1 cellular context compared by ENCODE assay signal in the genomic region with DNA sequence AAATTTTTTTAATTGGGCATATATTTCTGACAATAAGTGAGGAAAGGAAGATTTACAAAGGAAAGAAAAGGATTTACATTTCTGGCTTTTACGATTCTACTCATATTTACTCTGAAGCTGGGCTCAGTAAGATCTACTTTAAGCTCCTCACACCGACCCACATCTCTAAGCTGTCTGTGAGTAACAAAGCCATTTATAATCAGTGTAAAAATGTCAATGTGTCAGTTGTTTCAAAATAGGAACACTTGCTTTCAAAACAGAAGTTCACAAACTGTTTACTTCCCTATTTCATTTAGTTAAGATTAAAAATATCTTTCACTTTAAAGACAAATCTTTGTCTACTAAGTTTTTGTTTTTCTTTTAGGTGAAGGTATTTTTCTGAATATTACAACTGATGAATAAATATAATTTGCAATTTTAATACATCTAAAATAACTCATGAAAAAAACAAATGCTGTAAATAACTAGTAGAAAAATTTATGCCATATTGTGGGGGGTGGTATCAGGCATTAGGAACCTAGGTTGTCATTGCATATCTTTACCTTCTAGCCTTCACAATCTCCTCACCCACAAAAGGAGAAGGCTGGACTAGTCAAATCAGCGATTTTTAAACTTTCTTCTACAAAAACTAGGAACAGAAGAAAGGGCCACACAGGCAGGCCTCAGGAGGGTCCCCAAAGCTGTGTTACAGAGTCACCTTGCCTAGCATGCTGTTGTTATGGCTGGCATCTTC.
TF ChIP-seq lines count a peak whose summit lies in the region.

No MANE protein-coding gene starts in this region.

TF ChIP-seq in GM12878, 131 proteins besides CTCF, POLR2A, EP300 and RAD21 (continues in another document):
- TF ChIP-seq ZNF24 (IDR thresholded peaks at IDR 0.05) (no peak), NFIC (IDR thresholded peaks at IDR 0.05; ENCODE audit: low read depth, low read length) (peak; percentile 72), CBX5 (IDR thresholded peaks at IDR 0.05; ENCODE audit: low read depth) (peak; percentile 44; the same call in 1 of the 2 replicates), SUZ12 (IDR thresholded peaks at IDR 0.05; ENCODE audit: unreplicated experiment) (no peak), MYC (IDR thresholded peaks at IDR 0.05; ENCODE audit: insufficient read depth, insufficient read length, insufficient replicate concordance, low read length, severe bottlenecking) (no peak), YBX1 (IDR thresholded peaks at IDR 0.05) (no peak), NFXL1 (IDR thresholded peaks at IDR 0.05; ENCODE audit: borderline replicate concordance) (no peak), NBN (IDR thresholded peaks at IDR 0.05) (0 out of 2 replicates have a peak, but pooled peaks have one; percentile 48), CHD4 (IDR thresholded peaks at IDR 0.05) (no peak; the same call in 1 of the 2 replicates), LARP7 (IDR thresholded peaks at IDR 0.05) (no peak), FOXK2 (IDR thresholded peaks at IDR 0.05) (no peak), BHLHE40 (IDR thresholded peaks at IDR 0.05; ENCODE audit: borderline replicate concordance in 1 of 2, low read depth in 2 of 2, low read length in 1 of 2) (0 out of 4 replicates have a peak, but pooled peaks of 1 of the 2 experiments have one; percentile 10), STAT1 (conservative IDR thresholded peaks at IDR 0.05) (no peak), ATF7 (IDR thresholded peaks at IDR 0.05; ENCODE audit: low read depth) (peak; percentile 44; the same call in 1 of the 2 replicates), SUPT20H (IDR thresholded peaks at IDR 0.05; ENCODE audit: borderline replicate concordance, control insufficient read depth, low read depth, low read length) (no peak), NFYA (IDR thresholded peaks at IDR 0.05; ENCODE audit: borderline replicate concordance, low read depth, low read length) (no peak), FOS (IDR thresholded peaks at IDR 0.05; ENCODE audit: borderline replicate concordance, extremely low read depth, insufficient read length) (no peak), MEF2B (IDR thresholded peaks at IDR 0.05; ENCODE audit: partially characterized antibody, poor library complexity, severe bottlenecking) (peak; percentile 83), HDAC6 (IDR thresholded peaks at IDR 0.05; ENCODE audit: unreplicated experiment) (no peak), BCL11A (IDR thresholded peaks at IDR 0.05; ENCODE audit: low read depth, low read length) (no peak)
- TF ChIP-seq, protein P1, sequence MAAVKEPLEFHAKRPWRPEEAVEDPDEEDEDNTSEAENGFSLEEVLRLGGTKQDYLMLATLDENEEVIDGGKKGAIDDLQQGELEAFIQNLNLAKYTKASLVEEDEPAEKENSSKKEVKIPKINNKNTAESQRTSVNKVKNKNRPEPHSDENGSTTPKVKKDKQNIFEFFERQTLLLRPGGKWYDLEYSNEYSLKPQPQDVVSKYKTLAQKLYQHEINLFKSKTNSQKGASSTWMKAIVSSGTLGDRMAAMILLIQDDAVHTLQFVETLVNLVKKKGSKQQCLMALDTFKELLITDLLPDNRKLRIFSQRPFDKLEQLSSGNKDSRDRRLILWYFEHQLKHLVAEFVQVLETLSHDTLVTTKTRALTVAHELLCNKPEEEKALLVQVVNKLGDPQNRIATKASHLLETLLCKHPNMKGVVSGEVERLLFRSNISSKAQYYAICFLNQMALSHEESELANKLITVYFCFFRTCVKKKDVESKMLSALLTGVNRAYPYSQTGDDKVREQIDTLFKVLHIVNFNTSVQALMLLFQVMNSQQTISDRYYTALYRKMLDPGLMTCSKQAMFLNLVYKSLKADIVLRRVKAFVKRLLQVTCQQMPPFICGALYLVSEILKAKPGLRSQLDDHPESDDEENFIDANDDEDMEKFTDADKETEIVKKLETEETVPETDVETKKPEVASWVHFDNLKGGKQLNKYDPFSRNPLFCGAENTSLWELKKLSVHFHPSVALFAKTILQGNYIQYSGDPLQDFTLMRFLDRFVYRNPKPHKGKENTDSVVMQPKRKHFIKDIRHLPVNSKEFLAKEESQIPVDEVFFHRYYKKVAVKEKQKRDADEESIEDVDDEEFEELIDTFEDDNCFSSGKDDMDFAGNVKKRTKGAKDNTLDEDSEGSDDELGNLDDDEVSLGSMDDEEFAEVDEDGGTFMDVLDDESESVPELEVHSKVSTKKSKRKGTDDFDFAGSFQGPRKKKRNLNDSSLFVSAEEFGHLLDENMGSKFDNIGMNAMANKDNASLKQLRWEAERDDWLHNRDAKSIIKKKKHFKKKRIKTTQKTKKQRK (IDR thresholded peaks at IDR 0.05; ENCODE audit: low read depth, low read length): no peak
- TF ChIP-seq, protein P2, sequence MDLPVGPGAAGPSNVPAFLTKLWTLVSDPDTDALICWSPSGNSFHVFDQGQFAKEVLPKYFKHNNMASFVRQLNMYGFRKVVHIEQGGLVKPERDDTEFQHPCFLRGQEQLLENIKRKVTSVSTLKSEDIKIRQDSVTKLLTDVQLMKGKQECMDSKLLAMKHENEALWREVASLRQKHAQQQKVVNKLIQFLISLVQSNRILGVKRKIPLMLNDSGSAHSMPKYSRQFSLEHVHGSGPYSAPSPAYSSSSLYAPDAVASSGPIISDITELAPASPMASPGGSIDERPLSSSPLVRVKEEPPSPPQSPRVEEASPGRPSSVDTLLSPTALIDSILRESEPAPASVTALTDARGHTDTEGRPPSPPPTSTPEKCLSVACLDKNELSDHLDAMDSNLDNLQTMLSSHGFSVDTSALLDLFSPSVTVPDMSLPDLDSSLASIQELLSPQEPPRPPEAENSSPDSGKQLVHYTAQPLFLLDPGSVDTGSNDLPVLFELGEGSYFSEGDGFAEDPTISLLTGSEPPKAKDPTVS (IDR thresholded peaks at IDR 0.05; ENCODE audit: low read depth, low read length): no peak
- TF ChIP-seq, protein P3, sequence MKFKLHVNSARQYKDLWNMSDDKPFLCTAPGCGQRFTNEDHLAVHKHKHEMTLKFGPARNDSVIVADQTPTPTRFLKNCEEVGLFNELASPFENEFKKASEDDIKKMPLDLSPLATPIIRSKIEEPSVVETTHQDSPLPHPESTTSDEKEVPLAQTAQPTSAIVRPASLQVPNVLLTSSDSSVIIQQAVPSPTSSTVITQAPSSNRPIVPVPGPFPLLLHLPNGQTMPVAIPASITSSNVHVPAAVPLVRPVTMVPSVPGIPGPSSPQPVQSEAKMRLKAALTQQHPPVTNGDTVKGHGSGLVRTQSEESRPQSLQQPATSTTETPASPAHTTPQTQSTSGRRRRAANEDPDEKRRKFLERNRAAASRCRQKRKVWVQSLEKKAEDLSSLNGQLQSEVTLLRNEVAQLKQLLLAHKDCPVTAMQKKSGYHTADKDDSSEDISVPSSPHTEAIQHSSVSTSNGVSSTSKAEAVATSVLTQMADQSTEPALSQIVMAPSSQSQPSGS (IDR thresholded peaks at IDR 0.05; ENCODE audit: low read length): peak; percentile 77
- TF ChIP-seq, protein P4, sequence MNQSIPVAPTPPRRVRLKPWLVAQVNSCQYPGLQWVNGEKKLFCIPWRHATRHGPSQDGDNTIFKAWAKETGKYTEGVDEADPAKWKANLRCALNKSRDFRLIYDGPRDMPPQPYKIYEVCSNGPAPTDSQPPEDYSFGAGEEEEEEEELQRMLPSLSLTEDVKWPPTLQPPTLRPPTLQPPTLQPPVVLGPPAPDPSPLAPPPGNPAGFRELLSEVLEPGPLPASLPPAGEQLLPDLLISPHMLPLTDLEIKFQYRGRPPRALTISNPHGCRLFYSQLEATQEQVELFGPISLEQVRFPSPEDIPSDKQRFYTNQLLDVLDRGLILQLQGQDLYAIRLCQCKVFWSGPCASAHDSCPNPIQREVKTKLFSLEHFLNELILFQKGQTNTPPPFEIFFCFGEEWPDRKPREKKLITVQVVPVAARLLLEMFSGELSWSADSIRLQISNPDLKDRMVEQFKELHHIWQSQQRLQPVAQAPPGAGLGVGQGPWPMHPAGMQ (IDR thresholded peaks at IDR 0.05; ENCODE audit: borderline replicate concordance): no peak
- TF ChIP-seq, protein P5, sequence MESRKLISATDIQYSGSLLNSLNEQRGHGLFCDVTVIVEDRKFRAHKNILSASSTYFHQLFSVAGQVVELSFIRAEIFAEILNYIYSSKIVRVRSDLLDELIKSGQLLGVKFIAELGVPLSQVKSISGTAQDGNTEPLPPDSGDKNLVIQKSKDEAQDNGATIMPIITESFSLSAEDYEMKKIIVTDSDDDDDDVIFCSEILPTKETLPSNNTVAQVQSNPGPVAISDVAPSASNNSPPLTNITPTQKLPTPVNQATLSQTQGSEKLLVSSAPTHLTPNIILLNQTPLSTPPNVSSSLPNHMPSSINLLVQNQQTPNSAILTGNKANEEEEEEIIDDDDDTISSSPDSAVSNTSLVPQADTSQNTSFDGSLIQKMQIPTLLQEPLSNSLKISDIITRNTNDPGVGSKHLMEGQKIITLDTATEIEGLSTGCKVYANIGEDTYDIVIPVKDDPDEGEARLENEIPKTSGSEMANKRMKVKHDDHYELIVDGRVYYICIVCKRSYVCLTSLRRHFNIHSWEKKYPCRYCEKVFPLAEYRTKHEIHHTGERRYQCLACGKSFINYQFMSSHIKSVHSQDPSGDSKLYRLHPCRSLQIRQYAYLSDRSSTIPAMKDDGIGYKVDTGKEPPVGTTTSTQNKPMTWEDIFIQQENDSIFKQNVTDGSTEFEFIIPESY (IDR thresholded peaks at IDR 0.05): no peak
- TF ChIP-seq, protein P6, sequence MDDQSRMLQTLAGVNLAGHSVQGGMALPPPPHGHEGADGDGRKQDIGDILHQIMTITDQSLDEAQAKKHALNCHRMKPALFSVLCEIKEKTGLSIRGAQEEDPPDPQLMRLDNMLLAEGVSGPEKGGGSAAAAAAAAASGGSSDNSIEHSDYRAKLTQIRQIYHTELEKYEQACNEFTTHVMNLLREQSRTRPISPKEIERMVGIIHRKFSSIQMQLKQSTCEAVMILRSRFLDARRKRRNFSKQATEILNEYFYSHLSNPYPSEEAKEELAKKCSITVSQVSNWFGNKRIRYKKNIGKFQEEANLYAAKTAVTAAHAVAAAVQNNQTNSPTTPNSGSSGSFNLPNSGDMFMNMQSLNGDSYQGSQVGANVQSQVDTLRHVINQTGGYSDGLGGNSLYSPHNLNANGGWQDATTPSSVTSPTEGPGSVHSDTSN (IDR thresholded peaks at IDR 0.05; ENCODE audit: insufficient replicate concordance, low read depth, low read length): peak; percentile 48
- TF ChIP-seq, protein P7, sequence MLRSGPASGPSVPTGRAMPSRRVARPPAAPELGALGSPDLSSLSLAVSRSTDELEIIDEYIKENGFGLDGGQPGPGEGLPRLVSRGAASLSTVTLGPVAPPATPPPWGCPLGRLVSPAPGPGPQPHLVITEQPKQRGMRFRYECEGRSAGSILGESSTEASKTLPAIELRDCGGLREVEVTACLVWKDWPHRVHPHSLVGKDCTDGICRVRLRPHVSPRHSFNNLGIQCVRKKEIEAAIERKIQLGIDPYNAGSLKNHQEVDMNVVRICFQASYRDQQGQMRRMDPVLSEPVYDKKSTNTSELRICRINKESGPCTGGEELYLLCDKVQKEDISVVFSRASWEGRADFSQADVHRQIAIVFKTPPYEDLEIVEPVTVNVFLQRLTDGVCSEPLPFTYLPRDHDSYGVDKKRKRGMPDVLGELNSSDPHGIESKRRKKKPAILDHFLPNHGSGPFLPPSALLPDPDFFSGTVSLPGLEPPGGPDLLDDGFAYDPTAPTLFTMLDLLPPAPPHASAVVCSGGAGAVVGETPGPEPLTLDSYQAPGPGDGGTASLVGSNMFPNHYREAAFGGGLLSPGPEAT (IDR thresholded peaks at IDR 0.05; ENCODE audit: low read depth): peak; percentile 23; the same call in 1 of the 2 replicates
- TF ChIP-seq, protein P8, sequence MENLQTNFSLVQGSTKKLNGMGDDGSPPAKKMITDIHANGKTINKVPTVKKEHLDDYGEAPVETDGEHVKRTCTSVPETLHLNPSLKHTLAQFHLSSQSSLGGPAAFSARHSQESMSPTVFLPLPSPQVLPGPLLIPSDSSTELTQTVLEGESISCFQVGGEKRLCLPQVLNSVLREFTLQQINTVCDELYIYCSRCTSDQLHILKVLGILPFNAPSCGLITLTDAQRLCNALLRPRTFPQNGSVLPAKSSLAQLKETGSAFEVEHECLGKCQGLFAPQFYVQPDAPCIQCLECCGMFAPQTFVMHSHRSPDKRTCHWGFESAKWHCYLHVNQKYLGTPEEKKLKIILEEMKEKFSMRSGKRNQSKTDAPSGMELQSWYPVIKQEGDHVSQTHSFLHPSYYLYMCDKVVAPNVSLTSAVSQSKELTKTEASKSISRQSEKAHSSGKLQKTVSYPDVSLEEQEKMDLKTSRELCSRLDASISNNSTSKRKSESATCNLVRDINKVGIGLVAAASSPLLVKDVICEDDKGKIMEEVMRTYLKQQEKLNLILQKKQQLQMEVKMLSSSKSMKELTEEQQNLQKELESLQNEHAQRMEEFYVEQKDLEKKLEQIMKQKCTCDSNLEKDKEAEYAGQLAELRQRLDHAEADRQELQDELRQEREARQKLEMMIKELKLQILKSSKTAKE (IDR thresholded peaks at IDR 0.05; ENCODE audit: low read depth, poor library complexity, severe bottlenecking): peak; percentile 42
- TF ChIP-seq, protein P9, sequence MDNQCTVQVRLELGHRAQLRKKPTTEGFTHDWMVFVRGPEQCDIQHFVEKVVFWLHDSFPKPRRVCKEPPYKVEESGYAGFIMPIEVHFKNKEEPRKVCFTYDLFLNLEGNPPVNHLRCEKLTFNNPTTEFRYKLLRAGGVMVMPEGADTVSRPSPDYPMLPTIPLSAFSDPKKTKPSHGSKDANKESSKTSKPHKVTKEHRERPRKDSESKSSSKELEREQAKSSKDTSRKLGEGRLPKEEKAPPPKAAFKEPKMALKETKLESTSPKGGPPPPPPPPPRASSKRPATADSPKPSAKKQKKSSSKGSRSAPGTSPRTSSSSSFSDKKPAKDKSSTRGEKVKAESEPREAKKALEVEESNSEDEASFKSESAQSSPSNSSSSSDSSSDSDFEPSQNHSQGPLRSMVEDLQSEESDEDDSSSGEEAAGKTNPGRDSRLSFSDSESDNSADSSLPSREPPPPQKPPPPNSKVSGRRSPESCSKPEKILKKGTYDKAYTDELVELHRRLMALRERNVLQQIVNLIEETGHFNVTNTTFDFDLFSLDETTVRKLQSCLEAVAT (IDR thresholded peaks at IDR 0.05): no peak
- TF ChIP-seq, protein P10, sequence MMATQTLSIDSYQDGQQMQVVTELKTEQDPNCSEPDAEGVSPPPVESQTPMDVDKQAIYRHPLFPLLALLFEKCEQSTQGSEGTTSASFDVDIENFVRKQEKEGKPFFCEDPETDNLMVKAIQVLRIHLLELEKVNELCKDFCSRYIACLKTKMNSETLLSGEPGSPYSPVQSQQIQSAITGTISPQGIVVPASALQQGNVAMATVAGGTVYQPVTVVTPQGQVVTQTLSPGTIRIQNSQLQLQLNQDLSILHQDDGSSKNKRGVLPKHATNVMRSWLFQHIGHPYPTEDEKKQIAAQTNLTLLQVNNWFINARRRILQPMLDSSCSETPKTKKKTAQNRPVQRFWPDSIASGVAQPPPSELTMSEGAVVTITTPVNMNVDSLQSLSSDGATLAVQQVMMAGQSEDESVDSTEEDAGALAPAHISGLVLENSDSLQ (IDR thresholded peaks at IDR 0.05): peak; percentile 84
